ENCODE assay signal across 28 cellular contexts in the genomic region with DNA sequence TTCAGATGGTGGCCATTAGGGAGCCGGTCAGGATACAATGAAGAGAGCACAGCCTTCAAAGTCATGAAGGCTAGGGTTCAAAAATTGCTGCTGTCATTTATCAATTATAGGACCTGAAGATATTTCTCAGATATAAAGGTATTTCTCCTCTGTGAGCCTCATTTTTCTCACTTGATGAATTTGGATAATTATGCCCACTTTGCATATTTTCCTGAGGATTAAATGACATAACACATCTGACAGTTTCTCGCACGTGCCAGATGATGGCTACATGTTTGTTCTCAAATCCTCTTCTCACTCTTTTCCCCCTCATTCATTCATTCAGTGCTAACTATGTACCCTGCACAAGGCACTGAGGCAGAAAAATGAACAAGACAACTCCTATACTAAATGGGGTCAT.
"Had no signal": no experiment of that assay in that cellular context is flagged by ENCODE, and none has a peak within 500 bp of the region (broad histone marks: within the 10 kb centered on the region; RNA-seq: fewer than 3 reads in every experiment).

No MANE protein-coding gene starts in this region.

- H3K4me1 ChIP-seq: esophagus squamous epithelium, gastrocnemius medialis, heart right ventricle, left lung, lower lobe of right lung had no signal

- H3K27me3 ChIP-seq: esophagus squamous epithelium, gastrocnemius medialis, heart right ventricle, left lung had no signal

- FAIRE-seq: colon, endometrium, islet of Langerhans, keratinocyte had no signal

- ATAC-seq: effector memory CD8-positive, alpha-beta T cell; esophagus mucosa; gastrocnemius medialis; heart right ventricle; left cardiac atrium; left lung; left ventricle myocardium superior; lower lobe of right lung; mucosa of descending colon had no signal

- H3K4me3 ChIP-seq: coronary artery, dorsolateral prefrontal cortex, esophagus squamous epithelium, gastrocnemius medialis, heart right ventricle, left lung, lower lobe of right lung, mucosa of descending colon had no signal

- DNase-seq: dermis blood vessel endothelial cell; dorsolateral prefrontal cortex; effector CD4-positive, alpha-beta T cell; effector memory CD8-positive, alpha-beta T cell; endodermal cell; erythroblast; esophagus squamous epithelium; foreskin fibroblast; foreskin melanocyte; gastrocnemius medialis; glutamatergic neuron; head of caudate nucleus; heart right ventricle; hippocampal formation; left cardiac atrium; left lung; left ventricle myocardium superior; lower lobe of right lung; mesenchymal stem cell; mucosa of descending colon; naive B cell had no signal

- H3K27ac ChIP-seq: coronary artery, dorsolateral prefrontal cortex, epithelial cell of prostate, esophagus squamous epithelium, gastrocnemius medialis, heart right ventricle, left lung, lower lobe of right lung had no signal

- H3K36me3 ChIP-seq: esophagus squamous epithelium, gastrocnemius medialis, heart right ventricle, left lung, lower lobe of right lung had no signal

- H3K9me3 ChIP-seq: esophagus squamous epithelium, gastrocnemius medialis, heart right ventricle, left lung, lower lobe of right lung, mucosa of descending colon had no signal
